ENCODE assay signal across 26 cellular contexts in the genomic region with DNA sequence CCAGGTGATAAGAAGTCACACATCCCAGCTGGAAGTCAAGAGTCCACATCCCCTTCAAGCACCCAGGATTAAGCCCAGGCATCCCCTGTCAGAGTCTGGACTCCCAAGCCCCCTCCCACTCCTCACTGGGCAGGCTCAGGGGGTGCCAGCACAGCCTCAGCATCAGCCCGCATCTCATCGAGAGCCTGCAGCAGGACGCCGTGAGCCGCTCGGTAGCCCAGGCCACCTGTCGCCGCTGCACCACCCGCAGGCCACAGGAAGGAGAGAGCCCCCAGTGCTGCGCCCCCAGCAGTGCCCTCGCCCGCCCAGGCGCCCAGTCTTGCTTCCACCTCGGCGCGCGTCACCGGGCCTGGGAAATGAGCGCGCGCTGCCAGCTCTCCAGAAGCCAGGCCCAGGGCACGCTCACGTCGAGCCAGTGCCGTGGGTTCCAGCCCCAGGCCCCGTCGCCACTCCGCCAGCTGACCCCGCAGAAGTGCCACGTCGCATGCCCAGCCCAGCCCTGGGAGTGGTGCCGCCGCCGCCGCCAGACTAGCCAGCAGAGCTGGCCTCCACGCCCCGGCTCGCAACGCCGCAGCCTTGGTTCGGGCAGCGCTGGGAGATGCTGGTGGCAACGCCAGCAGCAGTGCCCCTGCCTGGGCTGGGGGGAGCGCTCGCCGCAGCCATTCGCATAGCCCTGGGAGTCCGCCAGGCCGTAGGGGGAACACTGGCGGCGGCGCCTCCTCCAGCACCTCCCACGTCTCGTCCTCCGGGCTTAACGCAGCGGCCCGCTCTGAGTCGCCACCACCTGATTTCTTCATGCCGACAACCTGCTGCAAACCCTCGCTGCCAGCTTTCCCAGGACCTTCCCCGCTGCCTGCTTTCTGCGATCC. TPM values are rescaled to one million over a fixed set of nuclear protein-coding genes. Genes with fewer than 3 reads are reported as not detected.
"Had no signal": no experiment of that assay in that cellular context is flagged by ENCODE, and none has a peak within 500 bp of the region (broad histone marks: within the 10 kb centered on the region; RNA-seq: fewer than 3 reads in every experiment).

No MANE protein-coding gene starts in this region.

- H3K9me3 ChIP-seq: adrenal gland, body of pancreas, Peyer's patch, SJSA1 had no signal

- H3K27me3 ChIP-seq: adrenal gland, body of pancreas, Peyer's patch, SJSA1 had no signal

- H3K4me3 Mint-ChIP-seq: activated CD8-positive, alpha-beta T cell treated with anti-CD3 and anti-CD28 coated beads, Interleukin-2, amount 10 ng/mL, durations not matched to agents 7 days and 5 days; activated naive CD8-positive, alpha-beta T cell; T-helper 17 cell; WTC11 had no signal

- H3K27me3 Mint-ChIP-seq: activated naive CD8-positive, alpha-beta T cell; T-helper 17 cell had no signal

- H3K27ac ChIP-seq: adrenal gland, body of pancreas, Peyer's patch, SJSA1 had no signal

- H3K27ac Mint-ChIP-seq: activated CD8-positive, alpha-beta T cell treated with anti-CD3 and anti-CD28 coated beads, Interleukin-2, amount 10 ng/mL, durations not matched to agents 7 days and 5 days; activated naive CD8-positive, alpha-beta T cell; WTC11 had no signal

- FAIRE-seq: bronchial epithelial cell had no signal

- DNase-seq: activated CD4-positive, alpha-beta T cell treated with anti-CD3 and anti-CD28 coated beads for 48 hours; activated CD4-positive, alpha-beta T cell treated with anti-CD3 and anti-CD28 coated beads, Interleukin-2, amount 50 U/mL, for 4 hours; activated CD4-positive, CD25-positive, alpha-beta regulatory T cell treated with anti-CD3 and anti-CD28 coated beads, Interleukin-2, amount 50 U/mL, for 72 hours; activated CD8-positive, alpha-beta memory T cell treated with anti-CD3 and anti-CD28 coated beads, Interleukin-2, amount 50 U/mL, for 48 hours; activated CD8-positive, alpha-beta T cell treated with anti-CD3 and anti-CD28 coated beads, Interleukin-2, amount 10 ng/mL, durations not matched to agents 7 days and 5 days; activated effector memory CD4-positive, alpha-beta T cell treated with Interleukin-2 at 50 U/mL for 16 hours; activated naive CD4-positive, alpha-beta T cell; activated T-cell treated with anti-CD3 and anti-CD28 coated beads, Interleukin-2, amount 50 U/mL, for 1 hour; adrenal gland; body of pancreas; central memory CD4-positive, alpha-beta T cell; Kasumi-1; NCI-H1048; NCI-H146; NCI-H187 treated with DMSO at 0.1 percent for 48 hours; NCI-H2081 treated with DMSO at 0.1 percent for 48 hours; NCI-H446; NCI-H524; Peyer's patch; SHP77; T-helper 17 cell; T-helper 9 cell had no signal

- ATAC-seq: activated CD8-positive, alpha-beta T cell treated with anti-CD3 and anti-CD28 coated beads, Interleukin-2, amount 10 ng/mL, durations not matched to agents 7 days and 5 days; body of pancreas; T-helper 17 cell; WTC11 had no signal

- H3K4me3 ChIP-seq: adrenal gland, body of pancreas, Peyer's patch, SJSA1 had no signal

- H3K9me3 Mint-ChIP-seq: WTC11 had no signal

RNA-seq across cellular contexts. Expression of a gene that starts 19.8 kb away (rescaled TPM):
- total RNA-seq: bronchial epithelial cell, SJSA1 had no signal
